ENCODE assay signal across 17 cellular contexts in genomic region chr3:124084398-124084881, GRCh38. TPM values are rescaled to one million over a fixed set of nuclear protein-coding genes. Genes with fewer than 3 reads are reported as not detected.
DNase-seq lines count a peak whose midpoint lies in the region; ATAC-seq and TF ChIP-seq lines count a peak whose summit lies in the region.
"Had no signal": no experiment of that assay in that cellular context is flagged by ENCODE, and none has a peak within 500 bp of the region (broad histone marks: within the 10 kb centered on the region; RNA-seq: fewer than 3 reads in every experiment).

No MANE protein-coding gene starts in this region.

- no peak overlapping the region for H3K27ac Mint-ChIP-seq in natural killer cell treated with Interleukin-12 subunit alpha and Interleukin-12 subunit beta and Interleukin-15 and Interleukin-18, amount 100 ng/mL, for 72 hours
- H3K27ac Mint-ChIP-seq: B cell, IgD-negative memory B cell had no signal

- ATAC-seq in left ventricle myocardium superior, result peak; percentile 65
- ATAC-seq in GM18907 (IDR thresholded peaks at IDR 0.05; ENCODE audit: unreplicated experiment), result no peak
- ATAC-seq in natural killer cell treated with Interleukin-12 subunit alpha and Interleukin-12 subunit beta and Interleukin-15 and Interleukin-18, amount 100 ng/mL, for 72 hours, result no peak
- no peak for ATAC-seq in GM18873 (IDR thresholded peaks at IDR 0.05; ENCODE audit: low FRiP score, unreplicated experiment)
- ATAC-seq: esophagus mucosa had no signal

- no peaks in the 10 kb centered on the region for H3K36me3 Mint-ChIP-seq in natural killer cell treated with Interleukin-12 subunit alpha and Interleukin-12 subunit beta and Interleukin-15 and Interleukin-18, amount 100 ng/mL, for 72 hours
- H3K36me3 Mint-ChIP-seq: IgD-negative memory B cell had no signal

- intact Hi-C loops in left ventricle myocardium superior (cut with micrococcal nuclease), result loop anchor here (5.0 kb wide), 1 partner anchor 198 kb away; no protein-coding TSS in a partner anchor

- H3K9me3 Mint-ChIP-seq in natural killer cell treated with Interleukin-12 subunit alpha and Interleukin-12 subunit beta and Interleukin-15 and Interleukin-18, amount 100 ng/mL, for 72 hours, result no peaks in the 10 kb centered on the region
- H3K9me3 Mint-ChIP-seq: IgD-negative memory B cell had no signal

- no peak overlapping the region for H3K9ac ChIP-seq in adipocyte (ENCODE audit: low read length)

- no peak for TF ChIP-seq CTCF in AG09319 (IDR thresholded peaks at IDR 0.05; ENCODE audit: low read depth, low read length)

- H3K36me3 ChIP-seq in adipocyte (ENCODE audit: control insufficient read depth, insufficient read depth, low read length, severe bottlenecking), result no peaks in the 10 kb centered on the region
- H3K36me3 ChIP-seq: SJSA1 had no signal

- H3K9me3 ChIP-seq in adipocyte (ENCODE audit: control insufficient read depth, low read length), result no peaks in the 10 kb centered on the region
- H3K9me3 ChIP-seq: SJSA1 had no signal

- peaks cover 12 to 41% of the 10 kb centered on the region in 2 donors for H3K27me3 Mint-ChIP-seq in natural killer cell treated with Interleukin-12 subunit alpha and Interleukin-12 subunit beta and Interleukin-15 and Interleukin-18, amount 100 ng/mL, for 72 hours

- DNase-seq in AG09319 (ENCODE audit: extremely low read depth, low read depth) (peak; percentile 74), EH (ENCODE audit: low read depth) (peak; percentile 69), adipocyte (ENCODE audit: low read depth) (peak; percentile 89), left ventricle myocardium superior (no peak), cerebellar cortex (ENCODE audit: low spot score) (no peak)
- DNase-seq in natural killer cell treated with Interleukin-12 subunit alpha and Interleukin-12 subunit beta and Interleukin-15 and Interleukin-18, amount 100 ng/mL, for 72 hours (ENCODE audit: low spot score), result no peak
- DNase-seq: activated CD4-positive, alpha-beta T cell treated with anti-CD3 and anti-CD28 coated beads for 1 hour; activated gamma-delta T cell; nucleus accumbens; stimulated activated CD4-positive, alpha-beta T cell treated with anti-CD3 and anti-CD28 coated beads, Interleukin-4, amount 100 ng/mL, for 24 hours; stimulated activated CD8-positive, alpha-beta memory T cell treated with anti-CD3 and anti-CD28 coated beads, Interleukin-4, amount 100 ng/mL, for 48 hours had no signal

- H3K4me3 ChIP-seq in adipocyte (ENCODE audit: low read length), result no peak overlapping the region
- H3K4me3 ChIP-seq: SJSA1 had no signal

- no peak overlapping the region for H3K4me3 Mint-ChIP-seq in natural killer cell treated with Interleukin-12 subunit alpha and Interleukin-12 subunit beta and Interleukin-15 and Interleukin-18, amount 100 ng/mL, for 72 hours
- H3K4me3 Mint-ChIP-seq: B cell, IgD-negative memory B cell had no signal

- no peaks in the 10 kb centered on the region for H3K27me3 ChIP-seq in adipocyte (replicated peaks; ENCODE audit: control insufficient read depth, insufficient read depth, low read length)
- H3K27me3 ChIP-seq: SJSA1 had no signal

- peaks cover 11% of the 10 kb centered on the region for H3K4me1 ChIP-seq in adipocyte (ENCODE audit: control insufficient read depth, insufficient read depth, low read length)

- no peaks in the 10 kb centered on the region for H3K4me1 Mint-ChIP-seq in natural killer cell treated with Interleukin-12 subunit alpha and Interleukin-12 subunit beta and Interleukin-15 and Interleukin-18, amount 100 ng/mL, for 72 hours (ENCODE audit: low read depth in 2 of 2)

RNA-seq across cellular contexts. Expression of gene KALRN, which starts 51.3 kb away (rescaled TPM):
- total RNA-seq in left ventricle myocardium superior, result 71.2 TPM
- total RNA-seq in natural killer cell treated with Interleukin-12 subunit alpha and Interleukin-12 subunit beta and Interleukin-15 and Interleukin-18, amount 100 ng/mL, for 72 hours, result under 1 TPM; 0.26 to 0.86 TPM
- total RNA-seq: B cell had no signal

Comparison
In these comparisons a context has a peak if more than half of its experiments do, and no peak if none do; other contexts are left out.
1. DNase-seq: peak in AG09319 (single experiment), EH (single experiment) and adipocyte (single experiment); none in left ventricle myocardium superior (single experiment), cerebellar cortex (single experiment) and natural killer cell treated with Interleukin-12 subunit alpha and Interleukin-12 subunit beta and Interleukin-15 and Interleukin-18, amount 100 ng/mL, for 72 hours (single experiment).
2. RNA of gene KALRN, which starts 51.3 kb away (total RNA-seq): 71.2 TPM in left ventricle myocardium superior (single experiment); 0.26 to 0.86 TPM in natural killer cell treated with Interleukin-12 subunit alpha and Interleukin-12 subunit beta and Interleukin-15 and Interleukin-18, amount 100 ng/mL, for 72 hours; every median in the first group is over 10 times any median in the second.